18 cellular contexts compared by ENCODE assay signal in the genomic region with DNA sequence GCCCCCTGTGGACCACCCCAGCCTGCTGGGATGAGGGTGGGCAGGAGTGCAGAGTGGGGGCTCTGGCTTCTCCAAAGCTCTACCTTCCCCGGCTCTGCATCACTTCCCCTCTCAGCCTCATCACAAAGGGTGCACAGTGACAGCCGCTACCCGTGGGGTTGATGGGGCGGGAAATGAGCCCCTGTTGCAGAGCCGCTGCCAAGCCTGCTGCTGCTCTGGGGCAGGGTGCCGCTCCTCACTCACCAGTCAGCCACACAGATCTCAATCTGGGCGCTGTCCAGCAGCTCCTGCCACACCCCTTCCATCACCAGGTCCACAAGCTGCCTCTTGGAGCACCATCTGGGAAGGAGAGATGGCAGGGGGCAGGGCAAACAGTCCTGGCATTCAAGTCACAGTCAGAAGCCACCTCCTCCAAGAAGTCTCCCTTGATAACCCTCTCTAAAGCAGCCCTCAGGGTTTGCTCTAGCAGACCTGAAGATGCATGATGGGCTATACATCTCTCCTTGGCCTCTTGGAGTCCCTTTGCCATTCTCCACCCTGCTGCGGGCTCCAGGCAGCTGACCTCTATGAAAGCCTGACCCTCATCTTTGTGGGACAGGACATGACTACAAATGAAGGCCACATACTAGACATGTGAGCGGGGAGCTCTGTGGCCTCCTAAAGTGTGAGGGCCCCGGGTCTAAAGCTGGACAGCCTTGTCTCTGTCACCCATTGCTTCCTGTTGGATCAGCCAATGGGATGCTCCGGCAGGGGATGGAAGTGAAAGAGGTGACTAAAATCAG. TPM values are rescaled to one million over a fixed set of nuclear protein-coding genes. Genes with fewer than 3 reads are reported as not detected.
"Had no signal": no experiment of that assay in that cellular context is flagged by ENCODE, and none has a peak within 500 bp of the region (broad histone marks: within the 10 kb centered on the region; RNA-seq: fewer than 3 reads in every experiment).

No MANE protein-coding gene starts in this region.

- H3K9me3 ChIP-seq: neutrophil, tibial nerve had no signal

- H3K27me3 Mint-ChIP-seq: activated T-helper 17 cell treated with anti-CD3 and anti-CD28 coated beads, Interleukin-2, amount 50 U/mL, for 72 hours had no signal

- ATAC-seq: activated CD4-positive, CD25-positive, alpha-beta regulatory T cell treated with anti-CD3 and anti-CD28 coated beads, Interleukin-2, amount 50 U/mL, for 24 hours; activated T-helper 17 cell treated with anti-CD3 and anti-CD28 coated beads, Interleukin-2, amount 50 U/mL, for 72 hours; foreskin keratinocyte; stimulated activated naive B cell treated with anti-CD40 and anti-IgM and Interleukin-4, amounts not matched to agents 10 μg/mL and 1 μg/mL and 100 μg/mL, for 72 hours had no signal

- H3K27ac Mint-ChIP-seq: activated T-helper 17 cell treated with anti-CD3 and anti-CD28 coated beads, Interleukin-2, amount 50 U/mL, for 72 hours; dendritic cell treated with granulocyte-macrophage colony-stimulating factor and Interleukin-4, amounts not matched to agents 40 ng/mL and 50 ng/mL, for 4 days; naive B cell; stimulated activated naive B cell treated with anti-CD40 and anti-IgM and Interleukin-4, amounts not matched to agents 10 μg/mL and 1 μg/mL and 100 μg/mL, for 72 hours had no signal

- H3K27me3 ChIP-seq: brain microvascular endothelial cell, foreskin keratinocyte, tibial nerve had no signal

- H3K27ac ChIP-seq: brain microvascular endothelial cell, foreskin keratinocyte, neutrophil, tibial nerve had no signal

- H3K36me3 ChIP-seq: neutrophil had no signal

- H3K4me3 ChIP-seq: tibial nerve had no signal

- H3K4me3 Mint-ChIP-seq: activated T-helper 17 cell treated with anti-CD3 and anti-CD28 coated beads, Interleukin-2, amount 50 U/mL, for 72 hours; dendritic cell treated with granulocyte-macrophage colony-stimulating factor and Interleukin-4, amounts not matched to agents 40 ng/mL and 50 ng/mL, for 4 days; stimulated activated naive B cell treated with anti-CD40 and anti-IgM and Interleukin-4, amounts not matched to agents 10 μg/mL and 1 μg/mL and 100 μg/mL, for 72 hours had no signal

- H3K36me3 Mint-ChIP-seq: naive B cell had no signal

- H3K4me1 ChIP-seq: foreskin keratinocyte had no signal

- DNase-seq: activated CD4-positive, alpha-beta T cell treated with anti-CD3 and anti-CD28 coated beads, Interleukin-2, amount 50 U/mL, for 4 hours; activated naive CD4-positive, alpha-beta T cell treated with Interleukin-2 at 50 U/mL for 16 hours; activated T-cell treated with anti-CD3 and anti-CD28 coated beads for 4 hours; anterior cingulate cortex; brain microvascular endothelial cell; cerebellar nuclear complex; effector memory CD4-positive, alpha-beta T cell; foreskin keratinocyte; naive B cell; stimulated activated CD4-positive, alpha-beta T cell treated with anti-CD3 and anti-CD28 coated beads, Interleukin-15, amount 100 ng/mL, for 24 hours; stimulated activated CD4-positive, alpha-beta T cell treated with anti-CD3 and anti-CD28 coated beads, Interleukin-4, amount 100 ng/mL, for 1 hour; stimulated activated naive B cell treated with anti-CD40 and anti-IgM and Interleukin-4, amounts not matched to agents 10 μg/mL and 1 μg/mL and 100 μg/mL, for 72 hours had no signal

- H3K9me3 Mint-ChIP-seq: activated T-helper 17 cell treated with anti-CD3 and anti-CD28 coated beads, Interleukin-2, amount 50 U/mL, for 72 hours; dendritic cell treated with granulocyte-macrophage colony-stimulating factor and Interleukin-4, amounts not matched to agents 40 ng/mL and 50 ng/mL, for 4 days had no signal

RNA-seq across cellular contexts. Expression of a gene that starts 34.4 kb away (rescaled TPM):
- total RNA-seq: foreskin keratinocyte, lung microvascular endothelial cell, tibial nerve had no signal
